19 cellular contexts compared by ENCODE assay signal in genomic region chr12:109758406-109759075, GRCh38. TPM values are rescaled to one million over a fixed set of nuclear protein-coding genes. Genes with fewer than 3 reads are reported as not detected.
DNase-seq lines count a peak whose midpoint lies in the region; ATAC-seq and TF ChIP-seq lines count a peak whose summit lies in the region.
"Had no signal": no experiment of that assay in that cellular context is flagged by ENCODE, and none has a peak within 500 bp of the region (broad histone marks: within the 10 kb centered on the region; RNA-seq: fewer than 3 reads in every experiment).

No MANE protein-coding gene starts in this region.

- TF ChIP-seq POLR2A in sigmoid colon (IDR thresholded peaks at IDR 0.05), result no peak

- POLR2A ChIA-PET in activated CD4-positive, alpha-beta memory T cell treated with anti-CD3 and anti-CD28 coated beads for 36 hours (lab: Charles Lee), result no interaction called here
- POLR2A ChIA-PET in activated CD4-positive, alpha-beta memory T cell treated with anti-CD3 and anti-CD28 coated beads, Interleukin-2, amount 10 ng/mL, durations not matched to agents 7 days and 5 days (lab: Charles Lee), result no interaction called here

- no peak overlapping the region for H3K27ac ChIP-seq in sigmoid colon

- intact Hi-C loops in activated CD4-positive, alpha-beta memory T cell treated with anti-CD3 and anti-CD28 coated beads for 36 hours (cut with micrococcal nuclease), result no loop called here
- intact Hi-C loops in sigmoid colon (cut with DNase I), result no loop called here

- peaks cover 5% of the 10 kb centered on the region for H3K36me3 Mint-ChIP-seq in activated CD4-positive, alpha-beta memory T cell treated with anti-CD3 and anti-CD28 coated beads for 36 hours
- H3K36me3 Mint-ChIP-seq in activated CD4-positive, alpha-beta memory T cell treated with anti-CD3 and anti-CD28 coated beads, Interleukin-2, amount 10 ng/mL, durations not matched to agents 7 days and 5 days (ENCODE audit: low read depth), result peaks cover 4% of the 10 kb centered on the region

- TF ChIP-seq CTCF in sigmoid colon (IDR thresholded peaks at IDR 0.05), result no peak
- TF ChIP-seq CTCF in foreskin fibroblast (IDR thresholded peaks at IDR 0.05; ENCODE audit: low read depth, low read length), result no peak

- TF ChIP-seq EP300 in sigmoid colon (IDR thresholded peaks at IDR 0.05), result no peak

- H3K4me1 Mint-ChIP-seq in activated CD4-positive, alpha-beta memory T cell treated with anti-CD3 and anti-CD28 coated beads for 36 hours (ENCODE audit: low read depth), result peaks cover 4% of the 10 kb centered on the region
- H3K4me1 Mint-ChIP-seq in activated CD4-positive, alpha-beta memory T cell treated with anti-CD3 and anti-CD28 coated beads, Interleukin-2, amount 10 ng/mL, durations not matched to agents 7 days and 5 days, result peaks cover 9% of the 10 kb centered on the region
- H3K4me1 Mint-ChIP-seq: CD8-positive, alpha-beta memory T cell; stimulated activated memory B cell treated with anti-CD40 and anti-IgM and Interleukin-4, amounts not matched to agents 10 μg/mL and 1 μg/mL and 100 μg/mL, for 72 hours had no signal

- H3K4me3 ChIP-seq in H7 (ENCODE audit: insufficient read depth, low read depth, low read length) (no peak overlapping the region), sigmoid colon (no peak overlapping the region), foreskin fibroblast (ENCODE audit: low read depth in 1 of 2, low read length in 2 of 2) (no peak overlapping the region)
- H3K4me3 ChIP-seq: lung had no signal

- CTCF ChIA-PET in activated CD4-positive, alpha-beta memory T cell treated with anti-CD3 and anti-CD28 coated beads for 36 hours (lab: Charles Lee), result interaction anchor here (0.9 to 1.0 kb wide), 2 partner anchors 18 to 160 kb away, joined by 3 to 4 read pairs; no protein-coding TSS in a partner anchor
- CTCF ChIA-PET in activated CD4-positive, alpha-beta memory T cell treated with anti-CD3 and anti-CD28 coated beads, Interleukin-2, amount 10 ng/mL, durations not matched to agents 7 days and 5 days (lab: Charles Lee), result interaction anchor here (0.5 to 1.1 kb wide), 2 partner anchors 9 to 204 kb away, joined by 3 to 5 read pairs; no protein-coding TSS in a partner anchor

- H3K9me3 ChIP-seq in sigmoid colon, result no peaks in the 10 kb centered on the region

- no peak overlapping the region for H3K27ac Mint-ChIP-seq in activated CD4-positive, alpha-beta memory T cell treated with anti-CD3 and anti-CD28 coated beads for 36 hours
- H3K27ac Mint-ChIP-seq in activated CD4-positive, alpha-beta memory T cell treated with anti-CD3 and anti-CD28 coated beads, Interleukin-2, amount 10 ng/mL, durations not matched to agents 7 days and 5 days, result no peak overlapping the region
- H3K27ac Mint-ChIP-seq: brain; CD8-positive, alpha-beta memory T cell; dendritic cell treated with granulocyte-macrophage colony-stimulating factor and Interleukin-4, amounts not matched to agents 40 ng/mL and 50 ng/mL, for 4 days; naive thymus-derived CD4-positive, alpha-beta T cell; stimulated activated memory B cell treated with anti-CD40 and anti-IgM and Interleukin-4, amounts not matched to agents 10 μg/mL and 1 μg/mL and 100 μg/mL, for 72 hours had no signal

- peak; percentile 6 for DNase-seq in activated CD4-positive, alpha-beta memory T cell treated with anti-CD3 and anti-CD28 coated beads for 36 hours
- DNase-seq in activated CD4-positive, alpha-beta memory T cell treated with anti-CD3 and anti-CD28 coated beads, Interleukin-2, amount 10 ng/mL, durations not matched to agents 7 days and 5 days, result no peak
- peak; percentile 53 for DNase-seq in H7
- DNase-seq in ecto neural progenitor cell (ENCODE audit: low spot score), result peak; percentile 45
- peak; percentile 33 for DNase-seq in sigmoid colon
- DNase-seq in foreskin fibroblast, result no peak
- DNase-seq in NCI-H2029 treated with DMSO at 0.1 percent for 48 hours (lab: John Stamatoyannopoulos, UW), result no peak
- DNase-seq: ACHN; activated naive CD4-positive, alpha-beta T cell; CD8-positive, alpha-beta memory T cell; naive thymus-derived CD4-positive, alpha-beta T cell; NCI-H1092 treated with DMSO at 0.1 percent for 48 hours; T-helper 1 cell had no signal

- H3K27me3 Mint-ChIP-seq in activated CD4-positive, alpha-beta memory T cell treated with anti-CD3 and anti-CD28 coated beads for 36 hours, result peaks cover 4% of the 10 kb centered on the region
- H3K27me3 Mint-ChIP-seq in activated CD4-positive, alpha-beta memory T cell treated with anti-CD3 and anti-CD28 coated beads, Interleukin-2, amount 10 ng/mL, durations not matched to agents 7 days and 5 days, result peaks cover 17% of the 10 kb centered on the region
- H3K27me3 Mint-ChIP-seq: brain had no signal

- H3K36me3 ChIP-seq in H7 (replicated peaks; ENCODE audit: control insufficient read depth, insufficient read depth, low read length), result no peaks in the 10 kb centered on the region
- no peaks in the 10 kb centered on the region for H3K36me3 ChIP-seq in sigmoid colon

- H3K4me1 ChIP-seq in sigmoid colon, result peaks cover 0 to 20% (median 20%) of the 10 kb centered on the region in 4 donors

- ATAC-seq in HG03378 (IDR thresholded peaks at IDR 0.05; ENCODE audit: unreplicated experiment), result no peak
- ATAC-seq: HCT116; naive thymus-derived CD4-positive, alpha-beta T cell; stimulated activated memory B cell treated with anti-CD40 and anti-IgM and Interleukin-4, amounts not matched to agents 10 μg/mL and 1 μg/mL and 100 μg/mL, for 72 hours had no signal

- H3K4me3 Mint-ChIP-seq in activated CD4-positive, alpha-beta memory T cell treated with anti-CD3 and anti-CD28 coated beads for 36 hours, result no peak overlapping the region
- no peak overlapping the region for H3K4me3 Mint-ChIP-seq in activated CD4-positive, alpha-beta memory T cell treated with anti-CD3 and anti-CD28 coated beads, Interleukin-2, amount 10 ng/mL, durations not matched to agents 7 days and 5 days
- H3K4me3 Mint-ChIP-seq: brain; dendritic cell treated with granulocyte-macrophage colony-stimulating factor and Interleukin-4, amounts not matched to agents 40 ng/mL and 50 ng/mL, for 4 days; naive thymus-derived CD4-positive, alpha-beta T cell; stimulated activated memory B cell treated with anti-CD40 and anti-IgM and Interleukin-4, amounts not matched to agents 10 μg/mL and 1 μg/mL and 100 μg/mL, for 72 hours had no signal

- H3K9me3 Mint-ChIP-seq in activated CD4-positive, alpha-beta memory T cell treated with anti-CD3 and anti-CD28 coated beads for 36 hours, result peaks cover 28% of the 10 kb centered on the region
- peaks cover 19% of the 10 kb centered on the region for H3K9me3 Mint-ChIP-seq in activated CD4-positive, alpha-beta memory T cell treated with anti-CD3 and anti-CD28 coated beads, Interleukin-2, amount 10 ng/mL, durations not matched to agents 7 days and 5 days

- 80 to 89% methylated on average over 11 of the region's 11 CpGs for WGBS in sigmoid colon, 2 donors

- H3K27me3 ChIP-seq in H7 (ENCODE audit: control insufficient read depth, insufficient read depth, low read length) (no peaks in the 10 kb centered on the region), sigmoid colon (no peaks in the 10 kb centered on the region)

RNA-seq across cellular contexts. Expression of gene FAM222A, which starts 44.9 kb away (rescaled TPM):
- under 1 TPM; 0.29 to 0.55 TPM for total RNA-seq in activated CD4-positive, alpha-beta memory T cell treated with anti-CD3 and anti-CD28 coated beads for 36 hours
- total RNA-seq in activated CD4-positive, alpha-beta memory T cell treated with anti-CD3 and anti-CD28 coated beads, Interleukin-2, amount 10 ng/mL, durations not matched to agents 7 days and 5 days, result under 1 TPM; 0.28 to 0.43 TPM
- total RNA-seq in H7 (2014; rRNA removed; shearing (Covaris generic)), result 2.5 and 3.7 TPM in 2 replicates
- 1 to 10 TPM; 1.1 to 3.3 (median 1.7) TPM for total RNA-seq in sigmoid colon
- polyA plus RNA-seq in sigmoid colon, result 1 to 10 TPM; 1.2 to 2.2 (median 2.1) TPM

Comparison
In these comparisons a context has a peak if more than half of its experiments do, and no peak if none do; other contexts are left out.
1. DNase-seq: peak in activated CD4-positive, alpha-beta memory T cell treated with anti-CD3 and anti-CD28 coated beads for 36 hours (single experiment), H7 (single experiment), ecto neural progenitor cell (single experiment) and sigmoid colon (single experiment); none in activated CD4-positive, alpha-beta memory T cell treated with anti-CD3 and anti-CD28 coated beads, Interleukin-2, amount 10 ng/mL, durations not matched to agents 7 days and 5 days (single experiment), foreskin fibroblast (0 of 2) and NCI-H2029 treated with DMSO at 0.1 percent for 48 hours (single experiment).